21 cellular contexts compared by ENCODE assay signal in the genomic region with DNA sequence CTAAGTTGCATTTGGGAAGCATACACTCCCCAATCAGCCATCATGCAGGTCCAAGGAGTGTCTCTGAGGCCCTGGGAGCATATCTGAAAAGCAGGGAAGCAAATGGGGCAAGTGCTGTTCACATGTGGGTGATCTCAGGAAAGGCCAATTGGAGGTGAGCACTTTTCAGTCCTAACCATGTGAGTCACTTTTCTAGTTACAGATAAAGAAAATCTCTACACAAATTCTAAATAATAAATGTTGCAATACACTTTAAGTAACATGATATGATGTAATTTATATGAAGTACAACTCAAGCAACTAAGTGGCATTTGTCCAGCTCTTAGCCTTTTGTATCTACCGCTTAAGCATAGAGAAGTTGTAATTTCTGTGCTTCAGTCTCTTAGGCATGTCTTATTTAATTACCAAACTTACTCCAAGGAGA. TPM values are rescaled to one million over a fixed set of nuclear protein-coding genes. Genes with fewer than 3 reads are reported as not detected.
DNase-seq lines count a peak whose midpoint lies in the region; ATAC-seq and TF ChIP-seq lines count a peak whose summit lies in the region.
"Had no signal": no experiment of that assay in that cellular context is flagged by ENCODE, and none has a peak within 500 bp of the region (broad histone marks: within the 10 kb centered on the region; RNA-seq: fewer than 3 reads in every experiment).

No MANE protein-coding gene starts in this region.

- 0 out of 2 replicates have a peak overlapping the region, but pooled peaks have one; percentile 11 for H3K27ac ChIP-seq in HEK293 (ENCODE audit: extremely low read depth, low read depth, low read length)
- H3K27ac ChIP-seq in stomach: peak overlapping the region in 4 of 5 donors; percentile 25 to 68 (median 52)
- H3K27ac ChIP-seq: SK-N-MC had no signal

- no peak overlapping the region for H3K4me3 Mint-ChIP-seq in stimulated activated memory B cell treated with anti-CD40 and anti-IgM and Interleukin-4, amounts not matched to agents 10 μg/mL and 1 μg/mL and 100 μg/mL, for 72 hours
- H3K4me3 Mint-ChIP-seq: CD4-positive, alpha-beta memory T cell had no signal

- no peaks in the 10 kb centered on the region for H3K36me3 Mint-ChIP-seq in stimulated activated memory B cell treated with anti-CD40 and anti-IgM and Interleukin-4, amounts not matched to agents 10 μg/mL and 1 μg/mL and 100 μg/mL, for 72 hours
- H3K36me3 Mint-ChIP-seq: CD4-positive, alpha-beta memory T cell had no signal

- peaks cover 11% of the 10 kb centered on the region for H3K4me1 Mint-ChIP-seq in stimulated activated memory B cell treated with anti-CD40 and anti-IgM and Interleukin-4, amounts not matched to agents 10 μg/mL and 1 μg/mL and 100 μg/mL, for 72 hours
- H3K4me1 Mint-ChIP-seq: CD4-positive, alpha-beta memory T cell had no signal

- H3K27ac Mint-ChIP-seq in stimulated activated memory B cell treated with anti-CD40 and anti-IgM and Interleukin-4, amounts not matched to agents 10 μg/mL and 1 μg/mL and 100 μg/mL, for 72 hours: no peak overlapping the region
- H3K27ac Mint-ChIP-seq: CD4-positive, alpha-beta memory T cell had no signal

- no peak for ATAC-seq in stimulated activated memory B cell treated with anti-CD40 and anti-IgM and Interleukin-4, amounts not matched to agents 10 μg/mL and 1 μg/mL and 100 μg/mL, for 72 hours
- ATAC-seq: GM12878, HCT116, HepG2, Panc1 had no signal

- no peak for TF ChIP-seq EP300 in stomach (IDR thresholded peaks at IDR 0.05)

- DNase-seq in amniotic epithelial cell (ENCODE audit: low read depth) (peak; percentile 72), fibroblast of the aortic adventitia (ENCODE audit: low read depth) (peak; percentile 81), stomach (no peak), NCI-H2029 treated with DMSO at 0.1 percent for 48 hours (lab: John Stamatoyannopoulos, UW) (no peak)
- no peak for DNase-seq in activated naive CD4-positive, alpha-beta T cell treated with anti-CD3 and anti-CD28 coated beads, Interleukin-2, amount 50 U/mL, for 16 hours
- DNase-seq: BE2C; CD4-positive, alpha-beta memory T cell; GDM1; KG1; NCI-H1048; NCI-H1436 treated with DMSO at 0.1 percent for 48 hours; NCI-H2081; NCI-H524; Right ventricle myocardium superior had no signal

- intact Hi-C loops in stomach (cut with DNase I; ENCODE audit: low total_unique reads): no loop called here

- H3K27me3 Mint-ChIP-seq in stimulated activated memory B cell treated with anti-CD40 and anti-IgM and Interleukin-4, amounts not matched to agents 10 μg/mL and 1 μg/mL and 100 μg/mL, for 72 hours: peaks cover 9% of the 10 kb centered on the region
- H3K27me3 Mint-ChIP-seq: CD4-positive, alpha-beta memory T cell had no signal

- H3K36me3 ChIP-seq in HEK293 (ENCODE audit: control insufficient read depth in 2 of 2, insufficient read depth in 1 of 2, low read length in 2 of 2) (no peaks in the 10 kb centered on the region), stomach (no peaks in the 10 kb centered on the region)
- H3K36me3 ChIP-seq: BE2C had no signal

- CTCF ChIA-PET in HEK293 (lab: Yijun Ruan, JAX): interaction anchor here (0.7 kb wide), 1 partner anchor 186 kb away, joined by 3 read pairs; no protein-coding TSS in a partner anchor

- POLR2A ChIA-PET in HEK293 (lab: Yijun Ruan, JAX): interaction anchor here (0.9 kb wide), 1 partner anchor 19 kb away, joined by 3 read pairs; a partner anchor contains a TSS

- H3K4me1 ChIP-seq in HEK293 (ENCODE audit: control insufficient read depth, insufficient read depth, low read length): peaks cover 25% of the 10 kb centered on the region
- H3K4me1 ChIP-seq in stomach: peaks cover 0 to 14% (median 4%) of the 10 kb centered on the region in 4 donors
- H3K4me1 ChIP-seq: BE2C had no signal

- WGBS in stomach, 5 donors: 45 to 72% (median 52%) methylated on average over 1 of the region's 1 CpG

- no peaks in the 10 kb centered on the region for H3K27me3 ChIP-seq in stomach
- H3K27me3 ChIP-seq: BE2C had no signal

- H3K4me3 ChIP-seq in HEK293 (ENCODE audit: low read depth, low read length) (no peak overlapping the region), fibroblast of the aortic adventitia (ENCODE audit: low read depth, low read length) (no peak overlapping the region), stomach (no peak overlapping the region)
- H3K4me3 ChIP-seq: GM12878, SK-N-MC had no signal

- H3K9me3 Mint-ChIP-seq in stimulated activated memory B cell treated with anti-CD40 and anti-IgM and Interleukin-4, amounts not matched to agents 10 μg/mL and 1 μg/mL and 100 μg/mL, for 72 hours: peaks cover 4% of the 10 kb centered on the region
- H3K9me3 Mint-ChIP-seq: CD4-positive, alpha-beta memory T cell had no signal

- TF ChIP-seq CTCF in HEK293 (tag by site-specific recombination; IDR thresholded peaks at IDR 0.05) (no peak), fibroblast of the aortic adventitia (IDR thresholded peaks at IDR 0.05; ENCODE audit: insufficient read depth, low read length) (no peak), stomach (IDR thresholded peaks at IDR 0.05) (no peak)

- TF ChIP-seq POLR2A in stomach (IDR thresholded peaks at IDR 0.05): no peak

- H3K9me3 ChIP-seq in HEK293 (ENCODE audit: control insufficient read depth, insufficient read depth, low read depth, low read length) (no peaks in the 10 kb centered on the region), stomach (no peaks in the 10 kb centered on the region)
- H3K9me3 ChIP-seq: BE2C had no signal

TF ChIP-seq in HEK293, 187 proteins besides CTCF, POLR2A, EP300 and RAD21:
- TF ChIP-seq KLF8 (tag by site-specific recombination; IDR thresholded peaks at IDR 0.05): 0 out of 2 replicates have a peak, but pooled peaks have one; percentile 10
- no peak for TF ChIP-seq ZNF221 (tag by site-specific recombination; IDR thresholded peaks at IDR 0.05; ENCODE audit: borderline replicate concordance)
- TF ChIP-seq ZNF140 (tag by site-specific recombination; IDR thresholded peaks at IDR 0.05): no peak
- TF ChIP-seq, protein P1, sequence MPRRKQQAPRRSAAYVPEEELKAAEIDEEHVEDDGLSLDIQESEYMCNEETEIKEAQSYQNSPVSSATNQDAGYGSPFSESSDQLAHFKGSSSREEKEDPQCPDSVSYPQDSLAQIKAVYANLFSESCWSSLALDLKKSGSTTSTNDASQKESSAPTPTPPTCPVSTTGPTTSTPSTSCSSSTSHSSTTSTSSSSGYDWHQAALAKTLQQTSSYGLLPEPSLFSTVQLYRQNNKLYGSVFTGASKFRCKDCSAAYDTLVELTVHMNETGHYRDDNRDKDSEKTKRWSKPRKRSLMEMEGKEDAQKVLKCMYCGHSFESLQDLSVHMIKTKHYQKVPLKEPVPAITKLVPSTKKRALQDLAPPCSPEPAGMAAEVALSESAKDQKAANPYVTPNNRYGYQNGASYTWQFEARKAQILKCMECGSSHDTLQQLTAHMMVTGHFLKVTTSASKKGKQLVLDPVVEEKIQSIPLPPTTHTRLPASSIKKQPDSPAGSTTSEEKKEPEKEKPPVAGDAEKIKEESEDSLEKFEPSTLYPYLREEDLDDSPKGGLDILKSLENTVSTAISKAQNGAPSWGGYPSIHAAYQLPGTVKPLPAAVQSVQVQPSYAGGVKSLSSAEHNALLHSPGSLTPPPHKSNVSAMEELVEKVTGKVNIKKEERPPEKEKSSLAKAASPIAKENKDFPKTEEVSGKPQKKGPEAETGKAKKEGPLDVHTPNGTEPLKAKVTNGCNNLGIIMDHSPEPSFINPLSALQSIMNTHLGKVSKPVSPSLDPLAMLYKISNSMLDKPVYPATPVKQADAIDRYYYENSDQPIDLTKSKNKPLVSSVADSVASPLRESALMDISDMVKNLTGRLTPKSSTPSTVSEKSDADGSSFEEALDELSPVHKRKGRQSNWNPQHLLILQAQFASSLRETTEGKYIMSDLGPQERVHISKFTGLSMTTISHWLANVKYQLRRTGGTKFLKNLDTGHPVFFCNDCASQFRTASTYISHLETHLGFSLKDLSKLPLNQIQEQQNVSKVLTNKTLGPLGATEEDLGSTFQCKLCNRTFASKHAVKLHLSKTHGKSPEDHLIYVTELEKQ (tag by site-specific recombination; IDR thresholded peaks at IDR 0.05; ENCODE audit: borderline replicate concordance): no peak
- TF ChIP-seq FEZF1 (tag by site-specific recombination; IDR thresholded peaks at IDR 0.05): peak; percentile 38
- TF ChIP-seq, protein P2, sequence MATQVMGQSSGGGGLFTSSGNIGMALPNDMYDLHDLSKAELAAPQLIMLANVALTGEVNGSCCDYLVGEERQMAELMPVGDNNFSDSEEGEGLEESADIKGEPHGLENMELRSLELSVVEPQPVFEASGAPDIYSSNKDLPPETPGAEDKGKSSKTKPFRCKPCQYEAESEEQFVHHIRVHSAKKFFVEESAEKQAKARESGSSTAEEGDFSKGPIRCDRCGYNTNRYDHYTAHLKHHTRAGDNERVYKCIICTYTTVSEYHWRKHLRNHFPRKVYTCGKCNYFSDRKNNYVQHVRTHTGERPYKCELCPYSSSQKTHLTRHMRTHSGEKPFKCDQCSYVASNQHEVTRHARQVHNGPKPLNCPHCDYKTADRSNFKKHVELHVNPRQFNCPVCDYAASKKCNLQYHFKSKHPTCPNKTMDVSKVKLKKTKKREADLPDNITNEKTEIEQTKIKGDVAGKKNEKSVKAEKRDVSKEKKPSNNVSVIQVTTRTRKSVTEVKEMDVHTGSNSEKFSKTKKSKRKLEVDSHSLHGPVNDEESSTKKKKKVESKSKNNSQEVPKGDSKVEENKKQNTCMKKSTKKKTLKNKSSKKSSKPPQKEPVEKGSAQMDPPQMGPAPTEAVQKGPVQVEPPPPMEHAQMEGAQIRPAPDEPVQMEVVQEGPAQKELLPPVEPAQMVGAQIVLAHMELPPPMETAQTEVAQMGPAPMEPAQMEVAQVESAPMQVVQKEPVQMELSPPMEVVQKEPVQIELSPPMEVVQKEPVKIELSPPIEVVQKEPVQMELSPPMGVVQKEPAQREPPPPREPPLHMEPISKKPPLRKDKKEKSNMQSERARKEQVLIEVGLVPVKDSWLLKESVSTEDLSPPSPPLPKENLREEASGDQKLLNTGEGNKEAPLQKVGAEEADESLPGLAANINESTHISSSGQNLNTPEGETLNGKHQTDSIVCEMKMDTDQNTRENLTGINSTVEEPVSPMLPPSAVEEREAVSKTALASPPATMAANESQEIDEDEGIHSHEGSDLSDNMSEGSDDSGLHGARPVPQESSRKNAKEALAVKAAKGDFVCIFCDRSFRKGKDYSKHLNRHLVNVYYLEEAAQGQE (tag by site-specific recombination; IDR thresholded peaks at IDR 0.05): no peak
TF ChIP-seq in HEK293: peak in this region for 2.

RNA-seq across cellular contexts. Expression of a gene that starts 18.4 kb away (rescaled TPM):
- 0.27 TPM in 1 of 2 replicates, not detected in the other for total RNA-seq in fibroblast of the aortic adventitia (ENCODE audit: low replicate concordance)
- 10 to 100 TPM in 1 of 5 donors, under 1 TPM in 1, not detected in 3; 0.29 to 12.7 TPM for total RNA-seq in stomach
- polyA plus RNA-seq in stomach: not detected
- total RNA-seq: CD4-positive, alpha-beta memory T cell; GM12878 had no signal
- polyA plus RNA-seq: CD4-positive, alpha-beta memory T cell had no signal

Comparison
In these comparisons a context has a peak if more than half of its experiments do, and no peak if none do; other contexts are left out.
1. DNase-seq: peak in amniotic epithelial cell (single experiment) and fibroblast of the aortic adventitia (single experiment); none in stomach (single experiment), NCI-H2029 treated with DMSO at 0.1 percent for 48 hours (single experiment) and activated naive CD4-positive, alpha-beta T cell treated with anti-CD3 and anti-CD28 coated beads, Interleukin-2, amount 50 U/mL, for 16 hours (single experiment).